Comparison of ENCODE assay signal across 16 cellular contexts in genomic region chr17:19264277-19264676, GRCh38. TPM values are rescaled to one million over a fixed set of nuclear protein-coding genes. Genes with fewer than 3 reads are reported as not detected.
DNase-seq lines count a peak whose midpoint lies in the region; ATAC-seq and TF ChIP-seq lines count a peak whose summit lies in the region.
"Had no signal": no experiment of that assay in that cellular context is flagged by ENCODE, and none has a peak within 500 bp of the region (broad histone marks: within the 10 kb centered on the region; RNA-seq: fewer than 3 reads in every experiment).

No MANE protein-coding gene starts in this region.

- H3K36me3 ChIP-seq in cardiac muscle cell (no peaks in the 10 kb centered on the region), gastroesophageal sphincter (no peaks in the 10 kb centered on the region), rectal smooth muscle tissue (ENCODE audit: control insufficient read depth, insufficient read depth, low read length) (no peaks in the 10 kb centered on the region), urinary bladder (ENCODE audit: insufficient read depth) (no peaks in the 10 kb centered on the region)

- ATAC-seq in left cardiac atrium, result no peak
- ATAC-seq in gastroesophageal sphincter, result no peak
- ATAC-seq in GM18867 (IDR thresholded peaks at IDR 0.05; ENCODE audit: unreplicated experiment), result no peak
- ATAC-seq in GM21528 (IDR thresholded peaks at IDR 0.05; ENCODE audit: low FRiP score, unreplicated experiment), result no peak
- ATAC-seq: activated naive CD4-positive, alpha-beta T cell treated with anti-CD3 and anti-CD28 coated beads, Interleukin-2, amount 50 U/mL, for 72 hours; CD8-positive, alpha-beta T cell; GM12878 had no signal

- no peak overlapping the region for H3K4me3 ChIP-seq in cardiac muscle cell
- no peak overlapping the region for H3K4me3 ChIP-seq in gastroesophageal sphincter
- no peak overlapping the region for H3K4me3 ChIP-seq in rectal smooth muscle tissue (ENCODE audit: low read length)
- no peak overlapping the region for H3K4me3 ChIP-seq in urinary bladder (ENCODE audit: low read depth, low read length)
- H3K4me3 ChIP-seq: GM12878 had no signal

- TF ChIP-seq POLR2A in gastroesophageal sphincter (IDR thresholded peaks at IDR 0.05), result no peak

- H3K4me1 ChIP-seq in cardiac muscle cell (ENCODE audit: low read depth) (peaks cover 18% of the 10 kb centered on the region), gastroesophageal sphincter (peaks cover 10 to 89% (median 63%) of the 10 kb centered on the region in 3 donors), rectal smooth muscle tissue (ENCODE audit: control insufficient read depth, insufficient read depth, low read length) (peaks cover 35% of the 10 kb centered on the region), urinary bladder (ENCODE audit: insufficient read depth) (peaks cover 5% of the 10 kb centered on the region)

- no peaks in the 10 kb centered on the region for H3K9me3 ChIP-seq in cardiac muscle cell (ENCODE audit: low read depth)
- no peaks in the 10 kb centered on the region for H3K9me3 ChIP-seq in gastroesophageal sphincter

- TF ChIP-seq CTCF in cardiac muscle cell (IDR thresholded peaks at IDR 0.05; ENCODE audit: low read depth, low read length) (no peak), gastroesophageal sphincter (IDR thresholded peaks at IDR 0.05) (no peak)

- H3K27me3 ChIP-seq in cardiac muscle cell, result no peaks in the 10 kb centered on the region
- no peaks in the 10 kb centered on the region for H3K27me3 ChIP-seq in gastroesophageal sphincter
- H3K27me3 ChIP-seq in rectal smooth muscle tissue (ENCODE audit: control insufficient read depth, insufficient read depth, low read length), result no peaks in the 10 kb centered on the region

- no peak overlapping the region for H3K9ac ChIP-seq in rectal smooth muscle tissue (ENCODE audit: low read length)

- peak in 1 of 2 donors; percentile 44 for DNase-seq in cardiac muscle cell (ENCODE audit: low read depth in 1 of 2, low spot score in 1 of 2)
- no peak for DNase-seq in left cardiac atrium
- DNase-seq in SW 1271 (lab: John Stamatoyannopoulos, UW), result no peak
- DNase-seq: 8988T; activated CD4-positive, CD25-positive, alpha-beta regulatory T cell treated with anti-CD3 and anti-CD28 coated beads, Interleukin-2, amount 50 U/mL, for 72 hours; activated CD8-positive, alpha-beta memory T cell treated with anti-CD3 and anti-CD28 coated beads, Interleukin-2, amount 50 U/mL, for 48 hours; CD8-positive, alpha-beta T cell; mammary epithelial cell; NCI-H510A treated with DMSO at 0.1 percent for 48 hours had no signal

- H3K27ac ChIP-seq in cardiac muscle cell (peak overlapping the region; percentile 14), gastroesophageal sphincter (peak overlapping the region in 3 of 4 donors; percentile 60 to 75 (median 70)), rectal smooth muscle tissue (ENCODE audit: low read depth, low read length) (peak overlapping the region; percentile 94), urinary bladder (ENCODE audit: low read depth) (peak overlapping the region; percentile 54)

- no peak for TF ChIP-seq EP300 in gastroesophageal sphincter (IDR thresholded peaks at IDR 0.05)

- intact Hi-C loops in left cardiac atrium (cut with DNase I), result no loop called here

- WGBS in gastroesophageal sphincter (ENCODE audit: low coverage in 1 of 2), 2 donors, result 30 to 37% methylated on average over 3 of the region's 3 CpGs
- WGBS in urinary bladder, result 29% methylated on average over 3 of the region's 3 CpGs

RNA-seq across cellular contexts. Expression of gene EPN2, which starts 27.1 kb away (rescaled TPM):
- 32.5 and 43.5 TPM in 2 replicates for total RNA-seq in cardiac muscle cell
- 45.5 and 75.9 TPM in 2 replicates for polyA plus RNA-seq in cardiac muscle cell
- 10 to 100 TPM; 74.1 to 82.2 TPM for total RNA-seq in left cardiac atrium
- 100 to 1,000 TPM in 1 of 4 donors, 10 to 100 TPM in 3; 30.7 to 156 (median 45.1) TPM for total RNA-seq in gastroesophageal sphincter
- 40.3 TPM for total RNA-seq in urinary bladder
- 46.2 TPM for polyA plus RNA-seq in urinary bladder

Comparison
In these comparisons a context has a peak if more than half of its experiments do, and no peak if none do; other contexts are left out.
1. H3K27ac ChIP-seq: peak in every context shown above with its lines; median percentile 94 in rectal smooth muscle tissue; 70 in gastroesophageal sphincter; 54 in urinary bladder; 14 in cardiac muscle cell.